8 cellular contexts compared by ENCODE assay signal in genomic region chr11:20127671-20128527, GRCh38. TPM values are rescaled to one million over a fixed set of nuclear protein-coding genes. Genes with fewer than 3 reads are reported as not detected.
DNase-seq lines count a peak whose midpoint lies in the region; ATAC-seq and TF ChIP-seq lines count a peak whose summit lies in the region.

No MANE protein-coding gene starts in this region.

- H3K27me3 Mint-ChIP-seq in activated T-cell treated with anti-CD3 and anti-CD28 coated beads, Interleukin-2, amount 50 U/mL, for 24 hours, result peaks cover 20% of the 10 kb centered on the region

- no peaks in the 10 kb centered on the region for H3K36me3 ChIP-seq in BJ (ENCODE audit: control insufficient read depth, insufficient read depth, low read length)
- no peaks in the 10 kb centered on the region for H3K36me3 ChIP-seq in Panc1 (ENCODE audit: control insufficient read depth, insufficient read depth, low read length)
- peaks cover 2% of the 10 kb centered on the region for H3K36me3 ChIP-seq in fibroblast of lung (ENCODE audit: control insufficient read depth, insufficient read depth, low read length)
- H3K36me3 ChIP-seq in neuronal stem cell (replicated peaks in 1 of 2; ENCODE audit: control insufficient read depth in 2 of 2, insufficient read depth in 2 of 2, low read length in 2 of 2), result no peaks in the 10 kb centered on the region

- H2BK15ac ChIP-seq in neuronal stem cell (ENCODE audit: low read length), result peak overlapping the region; percentile 11

- no peaks in the 10 kb centered on the region for H3K9me3 Mint-ChIP-seq in activated T-cell treated with anti-CD3 and anti-CD28 coated beads, Interleukin-2, amount 50 U/mL, for 24 hours

- BruUV-seq in Panc1 (replicated peaks; lab: Mats Ljungman, UMichigan), result no TSS peak

- no peak overlapping the region for H2BK120ac ChIP-seq in neuronal stem cell (ENCODE audit: low read depth, low read length)

- WGBS in neuronal stem cell (ENCODE audit: extremely low coverage in 2 of 2, insufficient read length in 2 of 2, insufficient replicate concordance in 1 of 2), 2 donors, result no CpG with 5 or more reads among the region's 16 CpGs

- H3K27ac ChIP-seq in Panc1 (ENCODE audit: low read length), result no peak overlapping the region
- no peak overlapping the region for H3K27ac ChIP-seq in fibroblast of lung (ENCODE audit: insufficient read depth, low read length)
- no peak overlapping the region for H3K27ac ChIP-seq in neuronal stem cell (replicated peaks; ENCODE audit: low read length)

- H3K4ac ChIP-seq in neuronal stem cell (ENCODE audit: low read length), result no peak overlapping the region

- no peaks in the 10 kb centered on the region for H3K79me2 ChIP-seq in fibroblast of lung (ENCODE audit: control insufficient read depth, insufficient read depth, low read length)

- H3K18ac ChIP-seq in neuronal stem cell (ENCODE audit: low read length), result peak overlapping the region; percentile 33

- peaks cover 12% of the 10 kb centered on the region for H3K4me1 Mint-ChIP-seq in activated T-cell treated with anti-CD3 and anti-CD28 coated beads, Interleukin-2, amount 50 U/mL, for 24 hours (ENCODE audit: low read depth)

- intact Hi-C loops in Panc1 (cut with micrococcal nuclease; ENCODE audit: unreplicated experiment), result loop anchor here (1.0 to 5.0 kb wide), 3 partner anchors 209 to 484 kb away; no protein-coding TSS in a partner anchor

- H2BK12ac ChIP-seq in neuronal stem cell (ENCODE audit: low read length), result no peak overlapping the region

- H3K36me3 Mint-ChIP-seq in activated T-cell treated with anti-CD3 and anti-CD28 coated beads, Interleukin-2, amount 50 U/mL, for 24 hours (ENCODE audit: low read depth), result no peaks in the 10 kb centered on the region

- H3K4me3 Mint-ChIP-seq in activated T-cell treated with anti-CD3 and anti-CD28 coated beads, Interleukin-2, amount 50 U/mL, for 24 hours, result no peak overlapping the region

- TF ChIP-seq CTCF in BJ (IDR thresholded peaks at IDR 0.05; ENCODE audit: insufficient read depth, low read depth, low read length), result peak; percentile 85
- TF ChIP-seq CTCF in Panc1 (IDR thresholded peaks at IDR 0.05), result peak; percentile 89
- TF ChIP-seq CTCF in fibroblast of lung (conservative IDR thresholded peaks at IDR 0.05 in 1 of 2, IDR thresholded peaks at IDR 0.05 in 1 of 2; ENCODE audit: low read depth in 1 of 2, low read length in 2 of 2), result peak; percentile 71 to 80

- no peak overlapping the region for H4K8ac ChIP-seq in neuronal stem cell (ENCODE audit: low read depth, low read length)

- no peak overlapping the region for H4K91ac ChIP-seq in neuronal stem cell (ENCODE audit: low read depth, low read length, poor library complexity)

- H2AFZ ChIP-seq in fibroblast of lung (ENCODE audit: low read length), result no peak overlapping the region
- no peak overlapping the region for H2AFZ ChIP-seq in neuronal stem cell (ENCODE audit: low read length)

- in situ Hi-C loops in Panc1 (cut with HindIII; ENCODE audit: low pct_unique_long_range_greater_than_20kb, low sequenced_read_pairs), result no loop called here

- H2BK5ac ChIP-seq in neuronal stem cell (ENCODE audit: low read length), result no peak overlapping the region

- no peak overlapping the region for H3K14ac ChIP-seq in neuronal stem cell (ENCODE audit: low read length)

- H3K4me3 ChIP-seq in BJ (ENCODE audit: low read depth, low read length) (no peak overlapping the region), Panc1 (ENCODE audit: low read depth in 2 of 2, low read length in 2 of 2) (no peak overlapping the region), fibroblast of lung (replicated peaks in 1 of 4; ENCODE audit: control extremely low read depth in 1 of 4, insufficient read depth in 1 of 4, low read depth in 3 of 4, low read length in 4 of 4) (no peak overlapping the region), neuronal stem cell (ENCODE audit: low read length in 2 of 2) (no peak overlapping the region)

- H4K20me1 ChIP-seq in fibroblast of lung (ENCODE audit: control insufficient read depth, extremely low read depth, insufficient read depth, low read length), result no peaks in the 10 kb centered on the region

- no peak overlapping the region for H3K27ac Mint-ChIP-seq in activated T-cell treated with anti-CD3 and anti-CD28 coated beads, Interleukin-2, amount 50 U/mL, for 24 hours

- H3K4me1 ChIP-seq in Panc1 (ENCODE audit: control insufficient read depth, insufficient read depth, low read length) (no peaks in the 10 kb centered on the region), fibroblast of lung (ENCODE audit: control insufficient read depth, extremely low read depth, insufficient read depth, low read length) (peaks cover 4% of the 10 kb centered on the region), neuronal stem cell (ENCODE audit: control insufficient read depth in 2 of 2, insufficient read depth in 1 of 2, low read depth in 1 of 2, low read length in 2 of 2) (peaks cover 0 to 5% of the 10 kb centered on the region in 2 donors)

- H2AK5ac ChIP-seq in neuronal stem cell (ENCODE audit: low read depth, low read length), result no peak overlapping the region

- H3K9ac ChIP-seq in fibroblast of lung (ENCODE audit: insufficient read depth, low read length), result no peak overlapping the region
- H3K9ac ChIP-seq in neuronal stem cell (ENCODE audit: low read depth, low read length, poor library complexity), result no peak overlapping the region

- POLR2A ChIA-PET in BJ (lab: Charles Lee), result no interaction called here
- POLR2A ChIA-PET in Panc1 (lab: Charles Lee), result interaction anchor here (0.6 kb wide), 1 partner anchor 231 kb away, joined by 6 read pairs; no protein-coding TSS in a partner anchor

- ATAC-seq in GM19351 (IDR thresholded peaks at IDR 0.05; ENCODE audit: unreplicated experiment), result peak; percentile 81
- peak; percentile 88 for ATAC-seq in Panc1

- no peaks in the 10 kb centered on the region for H3K79me1 ChIP-seq in neuronal stem cell (ENCODE audit: low read depth, low read length)

- H3K4me2 ChIP-seq in fibroblast of lung (ENCODE audit: extremely low read depth, insufficient read depth, low read length) (no peak overlapping the region), neuronal stem cell (ENCODE audit: insufficient read depth, low read length, poor library complexity, severe bottlenecking) (no peak overlapping the region)

- H3K27me3 ChIP-seq in BJ (ENCODE audit: control insufficient read depth, insufficient read depth, low read length) (no peaks in the 10 kb centered on the region), Panc1 (ENCODE audit: control insufficient read depth, insufficient read depth, low read length) (no peaks in the 10 kb centered on the region), fibroblast of lung (ENCODE audit: control insufficient read depth, insufficient read depth, low read length) (no peaks in the 10 kb centered on the region), neuronal stem cell (ENCODE audit: control insufficient read depth in 3 of 3, insufficient read depth in 3 of 3, low read depth in 1 of 3, low read length in 3 of 3) (peaks cover 0 to 24% (median 9%) of the 10 kb centered on the region in 3 experiments)

- CTCF ChIA-PET in BJ (lab: Yijun Ruan, JAX) (interaction anchor here (0.6 to 5.8 kb wide), 51 partner anchors 11 to 1359 kb away, joined by 3 to 99 read pairs (median 5); partner anchors contain the start of gene HTATIP2), Panc1 (lab: Charles Lee) (interaction anchor here (1.1 to 2.2 kb wide), 3 partner anchors 48 to 227 kb away, joined by 3 to 19 read pairs (median 4); no protein-coding TSS in a partner anchor)

- H3K9me3 ChIP-seq in Panc1 (ENCODE audit: control insufficient read depth, insufficient read depth, low read depth, low read length) (no peaks in the 10 kb centered on the region), fibroblast of lung (ENCODE audit: control insufficient read depth, insufficient read depth, low read depth, low read length) (no peaks in the 10 kb centered on the region), neuronal stem cell (replicated peaks in 1 of 2; ENCODE audit: control insufficient read depth in 2 of 2, insufficient read depth in 1 of 2, low read depth in 1 of 2, low read length in 2 of 2) (peaks cover 0 to 3% of the 10 kb centered on the region in 2 donors)

- no peak for DNase-seq in BJ (ENCODE audit: low read depth)
- peak; percentile 49 for DNase-seq in HuH-7.5 (ENCODE audit: low spot score)
- DNase-seq in Panc1 (ENCODE audit: low read depth, low spot score), result no peak
- peak; percentile 82 for DNase-seq in activated T-cell treated with anti-CD3 and anti-CD28 coated beads, Interleukin-2, amount 50 U/mL, for 24 hours
- DNase-seq in fibroblast of lung (ENCODE audit: low read depth in 2 of 2), result peak; percentile 57 to 72
- DNase-seq in neuronal stem cell (ENCODE audit: low spot score), result peak; percentile 78
- DNase-seq in superior temporal gyrus (ENCODE audit: extremely low spot score), result peak; percentile 91

- H3K23ac ChIP-seq in neuronal stem cell (ENCODE audit: low read depth, low read length, poor library complexity), result peak overlapping the region; percentile 35

RNA-seq across cellular contexts. Expression of gene DBX1, which starts 32.4 kb away (rescaled TPM):
- not detected in 2 replicates for polyA plus RNA-seq in BJ (2011; rRNA removed)
- polyA minus RNA-seq in BJ (2011; rRNA and poly(A)+ RNA removed), result not detected in 2 replicates
- not detected for total RNA-seq in Panc1 (2021; ENCODE audit: unreplicated experiment)
- polyA plus RNA-seq in Panc1 (2012; ENCODE audit: insufficient read length), result not detected
- total RNA-seq in fibroblast of lung, result not detected in 2 replicates
- polyA plus RNA-seq in fibroblast of lung, result not detected in 2 replicates
- not detected in 2 replicates for polyA plus RNA-seq in fibroblast of lung (2012)
- polyA minus RNA-seq in fibroblast of lung (ENCODE audit: low replicate concordance), result not detected in 2 replicates
- polyA plus RNA-seq in neuronal stem cell (2013, experiment 1 of 2), result 0.39 TPM
- polyA plus RNA-seq in neuronal stem cell (2013, experiment 2 of 2), result 0.43 TPM

Comparison
In these comparisons a context has a peak if more than half of its experiments do, and no peak if none do; other contexts are left out.
1. DNase-seq: peak in HuH-7.5 (single experiment), activated T-cell treated with anti-CD3 and anti-CD28 coated beads, Interleukin-2, amount 50 U/mL, for 24 hours (single experiment), fibroblast of lung (2 of 2), neuronal stem cell (single experiment) and superior temporal gyrus (single experiment); none in BJ (single experiment) and Panc1 (single experiment).
2. Peak in every context shown above with its lines, with median percentiles within 50 percentile points of each other: CTCF ChIP-seq.